Comparison of ENCODE assay signal across 8 cellular contexts in genomic region chr10:89645742-89646172, GRCh38. TPM values are rescaled to one million over a fixed set of nuclear protein-coding genes. Genes with fewer than 3 reads are reported as not detected.
DNase-seq lines count a peak whose midpoint lies in the region; ATAC-seq, FAIRE-seq and TF ChIP-seq lines count a peak whose summit lies in the region.

No MANE protein-coding gene starts in this region.

- 65% methylated on average over 6 of the region's 6 CpGs for WGBS in thymus

- H3K4me3 Mint-ChIP-seq in activated CD4-positive, alpha-beta T cell treated with anti-CD3 and anti-CD28 coated beads for 36 hours = no peak overlapping the region
- H3K4me3 Mint-ChIP-seq in activated naive CD8-positive, alpha-beta T cell treated with anti-CD3 and anti-CD28 coated beads for 36 hours = peak overlapping the region; percentile 91

- H3K4me3 ChIP-seq in kidney (ENCODE audit: low read length in 2 of 2) (peak overlapping the region; percentile 78 to 89), thymus (ENCODE audit: low read length) (peak overlapping the region; percentile 75)

- H3K27ac ChIP-seq in kidney (ENCODE audit: low read depth in 2 of 2, low read length in 2 of 2) = peak overlapping the region; percentile 93 to 98
- H3K27ac ChIP-seq in thymus (ENCODE audit: low read depth) = no peak overlapping the region

- peaks cover 2% of the 10 kb centered on the region for H3K36me3 Mint-ChIP-seq in activated CD4-positive, alpha-beta T cell treated with anti-CD3 and anti-CD28 coated beads for 36 hours (ENCODE audit: low read depth)
- no peaks in the 10 kb centered on the region for H3K36me3 Mint-ChIP-seq in activated naive CD8-positive, alpha-beta T cell treated with anti-CD3 and anti-CD28 coated beads for 36 hours

- no peak for FAIRE-seq in kidney (lab: Jason Lieb, UNC)

- peaks cover 6% of the 10 kb centered on the region for H3K4me1 Mint-ChIP-seq in activated CD4-positive, alpha-beta T cell treated with anti-CD3 and anti-CD28 coated beads for 36 hours
- H3K4me1 Mint-ChIP-seq in activated naive CD8-positive, alpha-beta T cell treated with anti-CD3 and anti-CD28 coated beads for 36 hours = peaks cover 7% of the 10 kb centered on the region

- peaks cover 9 to 17% of the 10 kb centered on the region in 2 donors for H3K4me1 ChIP-seq in kidney (ENCODE audit: control insufficient read depth in 1 of 2, insufficient read depth in 1 of 2, low read depth in 1 of 2, low read length in 2 of 2)
- H3K4me1 ChIP-seq in thymus (ENCODE audit: control insufficient read depth, insufficient read depth, low read length) = no peaks in the 10 kb centered on the region

- H3K9me3 Mint-ChIP-seq in activated CD4-positive, alpha-beta T cell treated with anti-CD3 and anti-CD28 coated beads for 36 hours (ENCODE audit: low read depth) = no peaks in the 10 kb centered on the region
- H3K9me3 Mint-ChIP-seq in activated naive CD8-positive, alpha-beta T cell treated with anti-CD3 and anti-CD28 coated beads for 36 hours = no peaks in the 10 kb centered on the region

- peaks cover 12% of the 10 kb centered on the region for H3K27me3 Mint-ChIP-seq in activated CD4-positive, alpha-beta T cell treated with anti-CD3 and anti-CD28 coated beads for 36 hours
- H3K27me3 Mint-ChIP-seq in activated naive CD8-positive, alpha-beta T cell treated with anti-CD3 and anti-CD28 coated beads for 36 hours = peaks cover 38% of the 10 kb centered on the region

- no peaks in the 10 kb centered on the region for H3K36me3 ChIP-seq in kidney (ENCODE audit: control insufficient read depth in 1 of 2, insufficient read depth in 2 of 2, low read length in 2 of 2)
- H3K36me3 ChIP-seq in thymus (ENCODE audit: control insufficient read depth, insufficient read depth) = no peaks in the 10 kb centered on the region

- POLR2A ChIA-PET in activated CD4-positive, alpha-beta T cell treated with anti-CD3 and anti-CD28 coated beads for 36 hours (lab: Charles Lee) = no interaction called here

- H3K9me3 ChIP-seq in kidney (ENCODE audit: control insufficient read depth in 1 of 2, low read length in 2 of 2) (no peaks in the 10 kb centered on the region), thymus (ENCODE audit: control insufficient read depth) (no peaks in the 10 kb centered on the region)

- H3K27me3 ChIP-seq in thymus (ENCODE audit: control insufficient read depth, insufficient read depth) = no peaks in the 10 kb centered on the region

- no peak for ATAC-seq in activated CD4-positive, alpha-beta T cell treated with anti-CD3 and anti-CD28 coated beads for 36 hours
- no peak for ATAC-seq in GM18517 (IDR thresholded peaks at IDR 0.05; ENCODE audit: unreplicated experiment)

- peak overlapping the region; percentile 92 for H3K27ac Mint-ChIP-seq in activated CD4-positive, alpha-beta T cell treated with anti-CD3 and anti-CD28 coated beads for 36 hours
- peak overlapping the region; percentile 90 for H3K27ac Mint-ChIP-seq in activated naive CD8-positive, alpha-beta T cell treated with anti-CD3 and anti-CD28 coated beads for 36 hours

- intact Hi-C loops in activated CD4-positive, alpha-beta T cell treated with anti-CD3 and anti-CD28 coated beads for 36 hours (cut with DNase I, micrococcal nuclease) = loop anchor here (1.0 to 10.0 kb wide), 4 partner anchors 56 to 1229 kb away; partner anchors contain the start of genes IFIT5 (in 2 of the 2), KIF20B (in 1 of the 2) and RPP30 (in 1 of the 2)
- intact Hi-C loops in kidney (cut with DNase I) = no loop called here

- TF ChIP-seq CTCF in kidney (IDR thresholded peaks at IDR 0.05; ENCODE audit: borderline replicate concordance, extremely low read depth, insufficient read depth) = no peak

- CTCF ChIA-PET in activated CD4-positive, alpha-beta T cell treated with anti-CD3 and anti-CD28 coated beads for 36 hours (lab: Charles Lee) = interaction anchor here (1.0 to 1.1 kb wide), 2 partner anchors 9 to 27 kb away, joined by 3 to 4 read pairs; no protein-coding TSS in a partner anchor

- DNase-seq in activated CD4-positive, alpha-beta T cell treated with anti-CD3 and anti-CD28 coated beads for 36 hours = peak; percentile 6
- DNase-seq in activated CD4-positive, alpha-beta T cell treated with anti-CD3 and anti-CD28 coated beads, Interleukin-2, amount 50 U/mL, for 1 hour = no peak
- no peak for DNase-seq in activated naive CD8-positive, alpha-beta T cell treated with anti-CD3 and anti-CD28 coated beads for 36 hours
- DNase-seq in kidney (no peak), DMS 273 (lab: John Stamatoyannopoulos, UW; ENCODE audit: unreplicated experiment) (no peak), GM19240 (ENCODE audit: insufficient read length, low spot score) (no peak)

- peak overlapping the region; percentile 44 to 89 for H3K9ac ChIP-seq in kidney (ENCODE audit: low read length in 2 of 2)

RNA-seq across cellular contexts. Expression of gene PANK1, which starts 0.7 kb away (rescaled TPM):
- 1 to 10 TPM; 3.2 to 4.0 TPM for total RNA-seq in activated CD4-positive, alpha-beta T cell treated with anti-CD3 and anti-CD28 coated beads for 36 hours
- total RNA-seq in activated naive CD8-positive, alpha-beta T cell treated with anti-CD3 and anti-CD28 coated beads for 36 hours = 1 to 10 TPM; 2.0 TPM
- 5.4 TPM for total RNA-seq in kidney
- polyA plus RNA-seq in kidney (ENCODE audit: insufficient read depth, low read depth, low replicate concordance) = 31.3 TPM
- 3.7 TPM for polyA plus RNA-seq in thymus

RNA-seq across cellular contexts. Expression of gene KIF20B, which starts 55.6 kb away (rescaled TPM):
- 10 to 100 TPM; 74.6 to 86.2 TPM for total RNA-seq in activated CD4-positive, alpha-beta T cell treated with anti-CD3 and anti-CD28 coated beads for 36 hours
- 10 to 100 TPM; 61.7 to 63.2 TPM for total RNA-seq in activated naive CD8-positive, alpha-beta T cell treated with anti-CD3 and anti-CD28 coated beads for 36 hours
- 7.3 TPM for total RNA-seq in kidney
- 0.67 TPM for polyA plus RNA-seq in kidney (ENCODE audit: insufficient read depth, low read depth, low replicate concordance)
- polyA plus RNA-seq in thymus = 4.4 TPM
